8 cellular contexts compared by ENCODE assay signal in the genomic region with DNA sequence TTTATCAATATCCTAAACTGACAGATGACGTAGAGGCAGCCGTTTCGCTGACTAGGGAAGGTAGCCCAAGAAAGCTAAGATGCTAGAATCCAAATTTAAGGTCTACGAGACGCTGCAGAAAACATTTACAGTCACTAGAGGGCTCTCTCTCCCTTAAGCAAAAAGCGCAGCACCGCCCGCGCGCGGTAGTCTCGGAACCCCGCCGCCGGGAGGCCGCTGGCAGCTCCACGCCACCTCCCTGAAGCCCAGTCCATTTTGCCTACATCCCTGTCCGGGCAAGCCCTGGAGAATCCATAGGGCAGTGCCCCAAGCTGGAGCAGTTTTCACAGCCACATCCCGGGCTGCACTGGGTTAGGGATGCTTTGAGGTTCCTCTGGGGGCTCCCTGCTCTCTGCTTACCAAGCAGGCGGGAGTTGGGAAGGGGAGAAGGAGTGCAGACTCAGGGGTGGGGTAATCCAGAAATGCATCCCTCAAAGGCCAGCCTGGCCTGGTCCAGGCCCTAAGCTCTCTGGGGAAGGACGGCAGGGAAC. TPM values are rescaled to one million over a fixed set of nuclear protein-coding genes. Genes with fewer than 3 reads are reported as not detected.
DNase-seq lines count a peak whose midpoint lies in the region; ATAC-seq and TF ChIP-seq lines count a peak whose summit lies in the region.

No MANE protein-coding gene starts in this region.

- TF ChIP-seq CTCF in BE2C (IDR thresholded peaks at IDR 0.05; ENCODE audit: low read depth, low read length) (peak; percentile 90), HFF-Myc (IDR thresholded peaks at IDR 0.05; ENCODE audit: low read depth, low read length, missing control alignments) (peak; percentile 76), colonic mucosa (IDR thresholded peaks at IDR 0.05) (peak; percentile 51)

- POLR2A ChIA-PET in activated CD4-positive, alpha-beta T cell treated with anti-CD3 and anti-CD28 coated beads for 36 hours (lab: Charles Lee): interaction anchor here (0.7 kb wide), 1 partner anchor 60 kb away, joined by 3 read pairs; no protein-coding TSS in a partner anchor

- peak; percentile 88 for DNase-seq in BE2C
- DNase-seq in HFF-Myc (ENCODE audit: extremely low read depth, low read depth): no peak
- DNase-seq in NCI-H510A treated with DMSO at 0.1 percent for 48 hours (lab: John Stamatoyannopoulos, UW): peak; percentile 92
- peak; percentile 80 for DNase-seq in activated CD4-positive, alpha-beta T cell treated with anti-CD3 and anti-CD28 coated beads for 36 hours
- peak; percentile 48 for DNase-seq in colonic mucosa
- peak; percentile 62 for DNase-seq in left lobe of liver (ENCODE audit: low spot score)
- peak; percentile 64 for DNase-seq in stimulated activated CD4-positive, alpha-beta T cell treated with anti-CD3 and anti-CD28 coated beads, Interleukin-4, amount 100 ng/mL, for 24 hours

- H3K36me3 ChIP-seq in BE2C: no peaks in the 10 kb centered on the region
- no peaks in the 10 kb centered on the region for H3K36me3 ChIP-seq in colonic mucosa

- no peaks in the 10 kb centered on the region for H3K36me3 Mint-ChIP-seq in activated CD4-positive, alpha-beta T cell treated with anti-CD3 and anti-CD28 coated beads for 36 hours (ENCODE audit: low read depth)

- no peaks in the 10 kb centered on the region for H3K9me3 Mint-ChIP-seq in activated CD4-positive, alpha-beta T cell treated with anti-CD3 and anti-CD28 coated beads for 36 hours (ENCODE audit: low read depth)

- peak; percentile 75 for ATAC-seq in activated CD4-positive, alpha-beta T cell treated with anti-CD3 and anti-CD28 coated beads for 36 hours
- ATAC-seq in left lobe of liver: peak; percentile 95
- no peak for ATAC-seq in GM19328 (IDR thresholded peaks at IDR 0.05; ENCODE audit: unreplicated experiment)

- H3K4me3 Mint-ChIP-seq in activated CD4-positive, alpha-beta T cell treated with anti-CD3 and anti-CD28 coated beads for 36 hours: no peak overlapping the region

- no peak overlapping the region for H3K27ac ChIP-seq in colonic mucosa

- CTCF ChIA-PET in activated CD4-positive, alpha-beta T cell treated with anti-CD3 and anti-CD28 coated beads for 36 hours (lab: Charles Lee): interaction anchor here (0.6 to 5.7 kb wide), 49 partner anchors 9 to 612 kb away, joined by 3 to 108 read pairs (median 4); a partner anchor contains a TSS

- no peak overlapping the region for H3K27ac Mint-ChIP-seq in activated CD4-positive, alpha-beta T cell treated with anti-CD3 and anti-CD28 coated beads for 36 hours

- peaks cover 42% of the 10 kb centered on the region for H3K27me3 Mint-ChIP-seq in activated CD4-positive, alpha-beta T cell treated with anti-CD3 and anti-CD28 coated beads for 36 hours

- H3K4me3 ChIP-seq in BE2C (ENCODE audit: low read depth, low read length) (peak overlapping the region; percentile 67), HFF-Myc (replicated peaks; ENCODE audit: low read depth, low read length) (no peak overlapping the region), colonic mucosa (no peak overlapping the region)

- peaks cover 11% of the 10 kb centered on the region for H3K4me1 Mint-ChIP-seq in activated CD4-positive, alpha-beta T cell treated with anti-CD3 and anti-CD28 coated beads for 36 hours

- H3K9me3 ChIP-seq in BE2C (no peaks in the 10 kb centered on the region), colonic mucosa (no peaks in the 10 kb centered on the region)

- H3K4me1 ChIP-seq in BE2C: peaks cover 10% of the 10 kb centered on the region
- H3K4me1 ChIP-seq in colonic mucosa: peaks cover 23% of the 10 kb centered on the region

- H3K27me3 ChIP-seq in BE2C: peaks cover 13% of the 10 kb centered on the region
- peaks cover 70% of the 10 kb centered on the region for H3K27me3 ChIP-seq in colonic mucosa

- no peak overlapping the region for H3K9ac ChIP-seq in colonic mucosa (ENCODE audit: low read depth in 2 of 2, low read length in 2 of 2)

- intact Hi-C loops in activated CD4-positive, alpha-beta T cell treated with anti-CD3 and anti-CD28 coated beads for 36 hours (cut with DNase I, micrococcal nuclease): loop anchor here (1.0 to 10.0 kb wide), 5 partner anchors 76 to 458 kb away; a partner anchor contains a TSS
- intact Hi-C loops in colonic mucosa (cut with DNase I): loop anchor here (2.0 to 10.0 kb wide), 2 partner anchors 96 to 168 kb away; no protein-coding TSS in a partner anchor

RNA-seq across cellular contexts. Expression of a gene that starts 1.5 kb away (rescaled TPM):
- polyA plus RNA-seq in BE2C (2012; ENCODE audit: insufficient read depth, insufficient read length, low read depth): 38.5 TPM
- under 1 TPM; 0.07 to 0.09 TPM for total RNA-seq in activated CD4-positive, alpha-beta T cell treated with anti-CD3 and anti-CD28 coated beads for 36 hours
- total RNA-seq in colonic mucosa: under 1 TPM; 0.24 to 0.35 TPM
- total RNA-seq in left lobe of liver: not detected
